ENCODE assay signal across 2 cellular contexts in the genomic region with DNA sequence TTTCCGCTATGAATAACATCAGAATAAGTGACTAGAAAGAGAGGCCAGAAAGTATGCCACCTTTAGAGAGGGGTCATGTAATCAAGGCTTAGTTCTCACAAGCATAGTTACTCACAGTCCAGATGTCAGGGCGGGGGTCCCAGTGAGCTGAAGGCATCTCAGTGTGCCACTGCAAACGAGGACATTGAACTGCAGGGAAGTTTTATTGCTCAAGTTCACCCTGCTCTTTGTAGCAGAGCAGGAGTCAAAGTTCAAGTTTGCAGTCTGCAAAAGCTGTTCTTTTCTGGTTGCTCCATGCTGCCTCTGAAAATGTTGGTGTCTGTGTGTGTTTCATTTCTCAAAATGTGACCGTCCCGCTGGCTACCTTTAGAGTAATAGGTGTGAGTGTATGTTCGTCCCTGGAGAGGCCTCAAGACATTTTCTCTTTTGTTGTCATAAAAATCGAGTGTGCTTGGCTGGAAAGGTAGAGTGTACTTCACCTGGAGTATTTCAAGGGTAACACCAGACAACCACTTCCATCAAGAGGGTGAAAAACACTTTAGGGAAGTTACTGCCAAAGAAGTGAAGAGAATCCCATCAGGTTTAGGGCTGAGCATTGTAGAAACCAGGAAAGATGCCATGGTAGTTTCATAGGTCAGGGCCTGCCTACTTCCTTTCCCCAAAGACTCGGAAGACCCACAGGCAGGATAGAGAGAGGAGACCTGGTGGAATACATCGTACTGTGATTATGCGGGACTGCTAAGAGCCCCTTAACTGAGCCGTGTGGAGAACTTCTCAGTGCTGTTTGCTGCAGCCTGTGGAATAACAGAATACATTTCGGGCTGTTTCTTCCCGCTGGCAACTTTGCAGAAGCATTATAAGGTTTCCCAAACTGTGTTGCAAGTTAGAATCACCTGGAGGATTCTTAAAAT.
A peak's percentile ranks its signal among the peaks of the same experiment; 100 is the strongest.
TF ChIP-seq lines count a peak whose summit lies in the region.

No MANE protein-coding gene starts in this region.

TF ChIP-seq in GM23338, 12 proteins besides CTCF, POLR2A, EP300 and RAD21:
- TF ChIP-seq EZH2phosphoT487 (IDR thresholded peaks at IDR 0.05; ENCODE audit: unreplicated experiment) (no peak), ZNF331 (CRISPR knock-in tag; IDR thresholded peaks at IDR 0.05; ENCODE audit: low read depth) (no peak), POLR2AphosphoS5 (IDR thresholded peaks at IDR 0.05; ENCODE audit: low read depth) (no peak), EZH2 (IDR thresholded peaks at IDR 0.05; ENCODE audit: low read depth, unreplicated experiment) (no peak), CREB1 (CRISPR knock-in tag; IDR thresholded peaks at IDR 0.05; ENCODE audit: low read depth) (no peak)
- TF ChIP-seq, protein P1, sequence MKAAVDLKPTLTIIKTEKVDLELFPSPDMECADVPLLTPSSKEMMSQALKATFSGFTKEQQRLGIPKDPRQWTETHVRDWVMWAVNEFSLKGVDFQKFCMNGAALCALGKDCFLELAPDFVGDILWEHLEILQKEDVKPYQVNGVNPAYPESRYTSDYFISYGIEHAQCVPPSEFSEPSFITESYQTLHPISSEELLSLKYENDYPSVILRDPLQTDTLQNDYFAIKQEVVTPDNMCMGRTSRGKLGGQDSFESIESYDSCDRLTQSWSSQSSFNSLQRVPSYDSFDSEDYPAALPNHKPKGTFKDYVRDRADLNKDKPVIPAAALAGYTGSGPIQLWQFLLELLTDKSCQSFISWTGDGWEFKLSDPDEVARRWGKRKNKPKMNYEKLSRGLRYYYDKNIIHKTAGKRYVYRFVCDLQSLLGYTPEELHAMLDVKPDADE (IDR thresholded peaks at IDR 0.05), result no peak

TF ChIP-seq in HepG2, 621 proteins besides CTCF, POLR2A, EP300 and RAD21 (continues in another document):
- TF ChIP-seq CEBPB (IDR thresholded peaks at IDR 0.05; ENCODE audit: borderline replicate concordance, low read depth, low read length), result peak; percentile 88
- TF ChIP-seq ZNF331 (CRISPR knock-in tag; IDR thresholded peaks at IDR 0.05), result 0 out of 2 replicates have a peak, but pooled peaks have one; percentile 46
- 0 out of 2 replicates have a peak, but pooled peaks have one; percentile 53 for TF ChIP-seq ZNF772 (CRISPR knock-in tag; IDR thresholded peaks at IDR 0.05)
- peak; percentile 51; the same call in 1 of the 2 replicates for TF ChIP-seq ZNF878 (CRISPR knock-in tag; IDR thresholded peaks at IDR 0.05)
- peak; percentile 52; the same call in 1 of the 2 replicates for TF ChIP-seq NR2F2 (IDR thresholded peaks at IDR 0.05; ENCODE audit: borderline replicate concordance, low read depth)
- peak; percentile 73 for TF ChIP-seq CEBPG (CRISPR knock-in tag; IDR thresholded peaks at IDR 0.05)
- TF ChIP-seq CBX5 (CRISPR knock-in tag; IDR thresholded peaks at IDR 0.05; ENCODE audit: borderline replicate concordance), result no peak
- TF ChIP-seq ZNF3 (CRISPR knock-in tag; IDR thresholded peaks at IDR 0.05), result peak; percentile 70; the same call in 1 of the 2 replicates
- TF ChIP-seq NCOR1 (IDR thresholded peaks at IDR 0.05; ENCODE audit: borderline replicate concordance, low read length), result peak; percentile 83
- 0 out of 2 replicates have a peak, but pooled peaks have one; percentile 14 for TF ChIP-seq ELF3 (CRISPR knock-in tag; IDR thresholded peaks at IDR 0.05)
- TF ChIP-seq, protein P2, sequence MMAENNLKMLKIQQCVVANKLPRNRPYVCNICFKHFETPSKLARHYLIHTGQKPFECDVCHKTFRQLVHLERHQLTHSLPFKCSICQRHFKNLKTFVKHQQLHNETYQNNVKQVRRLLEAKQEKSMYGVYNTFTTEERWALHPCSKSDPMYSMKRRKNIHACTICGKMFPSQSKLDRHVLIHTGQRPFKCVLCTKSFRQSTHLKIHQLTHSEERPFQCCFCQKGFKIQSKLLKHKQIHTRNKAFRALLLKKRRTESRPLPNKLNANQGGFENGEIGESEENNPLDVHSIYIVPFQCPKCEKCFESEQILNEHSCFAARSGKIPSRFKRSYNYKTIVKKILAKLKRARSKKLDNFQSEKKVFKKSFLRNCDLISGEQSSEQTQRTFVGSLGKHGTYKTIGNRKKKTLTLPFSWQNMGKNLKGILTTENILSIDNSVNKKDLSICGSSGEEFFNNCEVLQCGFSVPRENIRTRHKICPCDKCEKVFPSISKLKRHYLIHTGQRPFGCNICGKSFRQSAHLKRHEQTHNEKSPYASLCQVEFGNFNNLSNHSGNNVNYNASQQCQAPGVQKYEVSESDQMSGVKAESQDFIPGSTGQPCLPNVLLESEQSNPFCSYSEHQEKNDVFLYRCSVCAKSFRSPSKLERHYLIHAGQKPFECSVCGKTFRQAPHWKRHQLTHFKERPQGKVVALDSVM (CRISPR knock-in tag; IDR thresholded peaks at IDR 0.05), result no peak
- no peak for TF ChIP-seq NCOA2 (CRISPR knock-in tag; IDR thresholded peaks at IDR 0.05)
- TF ChIP-seq, protein P3, sequence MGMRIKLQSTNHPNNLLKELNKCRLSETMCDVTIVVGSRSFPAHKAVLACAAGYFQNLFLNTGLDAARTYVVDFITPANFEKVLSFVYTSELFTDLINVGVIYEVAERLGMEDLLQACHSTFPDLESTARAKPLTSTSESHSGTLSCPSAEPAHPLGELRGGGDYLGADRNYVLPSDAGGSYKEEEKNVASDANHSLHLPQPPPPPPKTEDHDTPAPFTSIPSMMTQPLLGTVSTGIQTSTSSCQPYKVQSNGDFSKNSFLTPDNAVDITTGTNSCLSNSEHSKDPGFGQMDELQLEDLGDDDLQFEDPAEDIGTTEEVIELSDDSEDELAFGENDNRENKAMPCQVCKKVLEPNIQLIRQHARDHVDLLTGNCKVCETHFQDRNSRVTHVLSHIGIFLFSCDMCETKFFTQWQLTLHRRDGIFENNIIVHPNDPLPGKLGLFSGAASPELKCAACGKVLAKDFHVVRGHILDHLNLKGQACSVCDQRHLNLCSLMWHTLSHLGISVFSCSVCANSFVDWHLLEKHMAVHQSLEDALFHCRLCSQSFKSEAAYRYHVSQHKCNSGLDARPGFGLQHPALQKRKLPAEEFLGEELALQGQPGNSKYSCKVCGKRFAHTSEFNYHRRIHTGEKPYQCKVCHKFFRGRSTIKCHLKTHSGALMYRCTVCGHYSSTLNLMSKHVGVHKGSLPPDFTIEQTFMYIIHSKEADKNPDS (CRISPR knock-in tag; IDR thresholded peaks at IDR 0.05), result 0 out of 2 replicates have a peak, but pooled peaks have one; percentile 53
- peak; percentile 88 for TF ChIP-seq NR2C2 (CRISPR knock-in tag; IDR thresholded peaks at IDR 0.05; ENCODE audit: borderline replicate concordance)
- peak; percentile 88 for TF ChIP-seq HNF4G (IDR thresholded peaks at IDR 0.05; ENCODE audit: borderline replicate concordance, low read depth, low read length)
- 0 out of 2 replicates have a peak, but pooled peaks have one; percentile 67 for TF ChIP-seq HNF4G (CRISPR knock-in tag; IDR thresholded peaks at IDR 0.05; ENCODE audit: borderline replicate concordance, low read depth)
- 0 out of 2 replicates have a peak, but pooled peaks have one; percentile 39 for TF ChIP-seq ZNF788 (CRISPR knock-in tag; IDR thresholded peaks at IDR 0.05; ENCODE audit: borderline replicate concordance)
- peak; percentile 82; the same call in 1 of the 2 replicates for TF ChIP-seq ZBTB7A (CRISPR knock-in tag; IDR thresholded peaks at IDR 0.05)
- peak; percentile 72 for TF ChIP-seq NR2F6 (IDR thresholded peaks at IDR 0.05)
- peak; percentile 74 for TF ChIP-seq NR2F6 (CRISPR knock-in tag; IDR thresholded peaks at IDR 0.05)
- TF ChIP-seq TCF7 (IDR thresholded peaks at IDR 0.05; ENCODE audit: low read depth), result peak; percentile 47; the same call in 1 of the 2 replicates
- peak; percentile 96 for TF ChIP-seq HNF4A (CRISPR knock-in tag; IDR thresholded peaks at IDR 0.05)
- TF ChIP-seq, protein P4, sequence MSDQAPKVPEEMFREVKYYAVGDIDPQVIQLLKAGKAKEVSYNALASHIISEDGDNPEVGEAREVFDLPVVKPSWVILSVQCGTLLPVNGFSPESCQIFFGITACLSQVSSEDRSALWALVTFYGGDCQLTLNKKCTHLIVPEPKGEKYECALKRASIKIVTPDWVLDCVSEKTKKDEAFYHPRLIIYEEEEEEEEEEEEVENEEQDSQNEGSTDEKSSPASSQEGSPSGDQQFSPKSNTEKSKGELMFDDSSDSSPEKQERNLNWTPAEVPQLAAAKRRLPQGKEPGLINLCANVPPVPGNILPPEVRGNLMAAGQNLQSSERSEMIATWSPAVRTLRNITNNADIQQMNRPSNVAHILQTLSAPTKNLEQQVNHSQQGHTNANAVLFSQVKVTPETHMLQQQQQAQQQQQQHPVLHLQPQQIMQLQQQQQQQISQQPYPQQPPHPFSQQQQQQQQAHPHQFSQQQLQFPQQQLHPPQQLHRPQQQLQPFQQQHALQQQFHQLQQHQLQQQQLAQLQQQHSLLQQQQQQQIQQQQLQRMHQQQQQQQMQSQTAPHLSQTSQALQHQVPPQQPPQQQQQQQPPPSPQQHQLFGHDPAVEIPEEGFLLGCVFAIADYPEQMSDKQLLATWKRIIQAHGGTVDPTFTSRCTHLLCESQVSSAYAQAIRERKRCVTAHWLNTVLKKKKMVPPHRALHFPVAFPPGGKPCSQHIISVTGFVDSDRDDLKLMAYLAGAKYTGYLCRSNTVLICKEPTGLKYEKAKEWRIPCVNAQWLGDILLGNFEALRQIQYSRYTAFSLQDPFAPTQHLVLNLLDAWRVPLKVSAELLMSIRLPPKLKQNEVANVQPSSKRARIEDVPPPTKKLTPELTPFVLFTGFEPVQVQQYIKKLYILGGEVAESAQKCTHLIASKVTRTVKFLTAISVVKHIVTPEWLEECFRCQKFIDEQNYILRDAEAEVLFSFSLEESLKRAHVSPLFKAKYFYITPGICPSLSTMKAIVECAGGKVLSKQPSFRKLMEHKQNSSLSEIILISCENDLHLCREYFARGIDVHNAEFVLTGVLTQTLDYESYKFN (CRISPR knock-in tag; conservative IDR thresholded peaks at IDR 0.05), result peak; percentile 50
- TF ChIP-seq SOX13 (IDR thresholded peaks at IDR 0.05), result no peak
- 0 out of 4 replicates have a peak, but pooled peaks of 1 of the 2 experiments have one; percentile 26 for TF ChIP-seq SOX13 (CRISPR knock-in tag; conservative IDR thresholded peaks at IDR 0.05 in 1 of 2, IDR thresholded peaks at IDR 0.05 in 1 of 2)
- TF ChIP-seq POGZ (CRISPR knock-in tag; IDR thresholded peaks at IDR 0.05), result peak; percentile 25; the same call in 1 of the 2 replicates
- TF ChIP-seq GATA4 (IDR thresholded peaks at IDR 0.05; ENCODE audit: borderline replicate concordance, low read depth), result no peak
- no peak for TF ChIP-seq KDM2A (CRISPR knock-in tag; IDR thresholded peaks at IDR 0.05; ENCODE audit: borderline replicate concordance, low read depth)
- peak; percentile 53; the same call in 1 of the 2 replicates for TF ChIP-seq ZBTB7B (CRISPR knock-in tag; IDR thresholded peaks at IDR 0.05)
- peak; percentile 33; the same call in 1 of the 2 replicates for TF ChIP-seq ZMYM4 (CRISPR knock-in tag; IDR thresholded peaks at IDR 0.05)
- no peak for TF ChIP-seq LCORL (IDR thresholded peaks at IDR 0.05)
- TF ChIP-seq LCORL (CRISPR knock-in tag; IDR thresholded peaks at IDR 0.05), result peak; percentile 56
- TF ChIP-seq SP5 (CRISPR knock-in tag; IDR thresholded peaks at IDR 0.05; ENCODE audit: borderline replicate concordance, low read depth), result no peak
- TF ChIP-seq BCL6 (CRISPR knock-in tag; IDR thresholded peaks at IDR 0.05), result peak; percentile 79
- no peak for TF ChIP-seq NONO (IDR thresholded peaks at IDR 0.05)
- TF ChIP-seq NONO (CRISPR knock-in tag; conservative IDR thresholded peaks at IDR 0.05), result peak; percentile 37; the same call in 1 of the 2 replicates
- TF ChIP-seq, protein P5, sequence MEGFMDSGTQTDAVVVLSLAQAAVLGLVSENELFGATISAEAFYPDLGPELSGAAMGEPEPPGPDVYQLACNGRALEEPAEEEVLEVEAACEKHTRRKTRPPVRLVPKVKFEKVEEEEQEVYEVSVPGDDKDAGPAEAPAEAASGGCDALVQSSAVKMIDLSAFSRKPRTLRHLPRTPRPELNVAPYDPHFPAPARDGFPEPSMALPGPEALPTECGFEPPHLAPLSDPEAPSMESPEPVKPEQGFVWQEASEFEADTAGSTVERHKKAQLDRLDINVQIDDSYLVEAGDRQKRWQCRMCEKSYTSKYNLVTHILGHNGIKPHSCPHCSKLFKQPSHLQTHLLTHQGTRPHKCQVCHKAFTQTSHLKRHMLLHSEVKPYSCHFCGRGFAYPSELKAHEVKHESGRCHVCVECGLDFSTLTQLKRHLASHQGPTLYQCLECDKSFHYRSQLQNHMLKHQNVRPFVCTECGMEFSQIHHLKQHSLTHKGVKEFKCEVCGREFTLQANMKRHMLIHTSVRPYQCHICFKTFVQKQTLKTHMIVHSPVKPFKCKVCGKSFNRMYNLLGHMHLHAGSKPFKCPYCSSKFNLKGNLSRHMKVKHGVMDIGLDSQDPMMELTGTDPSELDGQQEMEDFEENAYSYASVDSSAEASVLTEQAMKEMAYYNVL (CRISPR knock-in tag; IDR thresholded peaks at IDR 0.05; ENCODE audit: borderline replicate concordance), result peak; percentile 43; the same call in 1 of the 2 replicates
- TF ChIP-seq, protein P6, sequence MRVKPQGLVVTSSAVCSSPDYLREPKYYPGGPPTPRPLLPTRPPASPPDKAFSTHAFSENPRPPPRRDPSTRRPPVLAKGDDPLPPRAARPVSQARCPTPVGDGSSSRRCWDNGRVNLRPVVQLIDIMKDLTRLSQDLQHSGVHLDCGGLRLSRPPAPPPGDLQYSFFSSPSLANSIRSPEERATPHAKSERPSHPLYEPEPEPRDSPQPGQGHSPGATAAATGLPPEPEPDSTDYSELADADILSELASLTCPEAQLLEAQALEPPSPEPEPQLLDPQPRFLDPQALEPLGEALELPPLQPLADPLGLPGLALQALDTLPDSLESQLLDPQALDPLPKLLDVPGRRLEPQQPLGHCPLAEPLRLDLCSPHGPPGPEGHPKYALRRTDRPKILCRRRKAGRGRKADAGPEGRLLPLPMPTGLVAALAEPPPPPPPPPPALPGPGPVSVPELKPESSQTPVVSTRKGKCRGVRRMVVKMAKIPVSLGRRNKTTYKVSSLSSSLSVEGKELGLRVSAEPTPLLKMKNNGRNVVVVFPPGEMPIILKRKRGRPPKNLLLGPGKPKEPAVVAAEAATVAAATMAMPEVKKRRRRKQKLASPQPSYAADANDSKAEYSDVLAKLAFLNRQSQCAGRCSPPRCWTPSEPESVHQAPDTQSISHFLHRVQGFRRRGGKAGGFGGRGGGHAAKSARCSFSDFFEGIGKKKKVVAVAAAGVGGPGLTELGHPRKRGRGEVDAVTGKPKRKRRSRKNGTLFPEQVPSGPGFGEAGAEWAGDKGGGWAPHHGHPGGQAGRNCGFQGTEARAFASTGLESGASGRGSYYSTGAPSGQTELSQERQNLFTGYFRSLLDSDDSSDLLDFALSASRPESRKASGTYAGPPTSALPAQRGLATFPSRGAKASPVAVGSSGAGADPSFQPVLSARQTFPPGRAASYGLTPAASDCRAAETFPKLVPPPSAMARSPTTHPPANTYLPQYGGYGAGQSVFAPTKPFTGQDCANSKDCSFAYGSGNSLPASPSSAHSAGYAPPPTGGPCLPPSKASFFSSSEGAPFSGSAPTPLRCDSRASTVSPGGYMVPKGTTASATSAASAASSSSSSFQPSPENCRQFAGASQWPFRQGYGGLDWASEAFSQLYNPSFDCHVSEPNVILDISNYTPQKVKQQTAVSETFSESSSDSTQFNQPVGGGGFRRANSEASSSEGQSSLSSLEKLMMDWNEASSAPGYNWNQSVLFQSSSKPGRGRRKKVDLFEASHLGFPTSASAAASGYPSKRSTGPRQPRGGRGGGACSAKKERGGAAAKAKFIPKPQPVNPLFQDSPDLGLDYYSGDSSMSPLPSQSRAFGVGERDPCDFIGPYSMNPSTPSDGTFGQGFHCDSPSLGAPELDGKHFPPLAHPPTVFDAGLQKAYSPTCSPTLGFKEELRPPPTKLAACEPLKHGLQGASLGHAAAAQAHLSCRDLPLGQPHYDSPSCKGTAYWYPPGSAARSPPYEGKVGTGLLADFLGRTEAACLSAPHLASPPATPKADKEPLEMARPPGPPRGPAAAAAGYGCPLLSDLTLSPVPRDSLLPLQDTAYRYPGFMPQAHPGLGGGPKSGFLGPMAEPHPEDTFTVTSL (CRISPR knock-in tag; IDR thresholded peaks at IDR 0.05; ENCODE audit: borderline replicate concordance), result peak; percentile 68
